27 cellular contexts compared by ENCODE assay signal in genomic region chr14:33551963-33552362, GRCh38.
DNase-seq lines count a peak whose midpoint lies in the region; ATAC-seq, FAIRE-seq and TF ChIP-seq lines count a peak whose summit lies in the region.
"Had no signal": no experiment of that assay in that cellular context is flagged by ENCODE, and none has a peak within 500 bp of the region (broad histone marks: within the 10 kb centered on the region; RNA-seq: fewer than 3 reads in every experiment).

No MANE protein-coding gene starts in this region.

- H3K4me1 Mint-ChIP-seq in H9 = peaks cover 17 to 22% of the 10 kb centered on the region in 2 experiments
- H3K4me1 Mint-ChIP-seq: activated naive CD4-positive, alpha-beta T cell treated with anti-CD3 and anti-CD28 coated beads, Interleukin-2, amount 50 U/mL, for 24 hours; T-helper 17 cell had no signal

- intact Hi-C loops in GM12878 (cut with micrococcal nuclease; ENCODE audit: unreplicated experiment) = no loop called here

- no peak overlapping the region for H3K18ac ChIP-seq in H9 (ENCODE audit: insufficient read length, low read depth, low read length)

- no peak overlapping the region for H4K91ac ChIP-seq in H9 (ENCODE audit: insufficient read length, low read depth, low read length)

- H3K27me3 ChIP-seq in H9 (ENCODE audit: insufficient read depth, low read length) (no peaks in the 10 kb centered on the region), GM12878 (replicated peaks in 1 of 2; ENCODE audit: control insufficient read depth in 2 of 2, insufficient read depth in 2 of 2, low read length in 1 of 2) (no peaks in the 10 kb centered on the region), GM23248 (replicated peaks; ENCODE audit: insufficient read depth) (no peaks in the 10 kb centered on the region)
- H3K27me3 ChIP-seq: Peyer's patch, SJSA1, stomach had no signal

- H3K4me2 ChIP-seq in H9 (ENCODE audit: insufficient read depth, insufficient read length, low read length) (no peak overlapping the region), GM12878 (ENCODE audit: control insufficient read depth, insufficient read depth) (no peak overlapping the region), GM23248 (ENCODE audit: unreplicated experiment) (no peak overlapping the region)

- DNase-seq in H9 = peak; percentile 28
- DNase-seq in NCI-H2029 (lab: John Stamatoyannopoulos, UW) = peak; percentile 77
- no peak for DNase-seq in GM12878 (ENCODE audit: low read depth, low spot score)
- peak; percentile 5 for DNase-seq in myocyte (ENCODE audit: low read depth)
- no peak for DNase-seq in GM23248
- DNase-seq in amygdala (lab: John Stamatoyannopoulos, UW) = no peak
- no peak for DNase-seq in SKM-1 (lab: John Stamatoyannopoulos, UW; ENCODE audit: unreplicated experiment)
- DNase-seq: activated CD4-positive, alpha-beta T cell treated with anti-CD3 and anti-CD28 coated beads for 48 hours; activated T-cell treated with anti-CD3 and anti-CD28 coated beads, Interleukin-2, amount 50 U/mL, for 72 hours; CD4-positive, alpha-beta T cell; DMS79; erythroblast; foreskin fibroblast; HFFc6; islet precursor cell; NCI-H1092; NCI-H2227 treated with DMSO at 0.1 percent for 48 hours; occipital lobe; Peyer's patch; stimulated activated CD4-positive, alpha-beta T cell treated with anti-CD3 and anti-CD28 coated beads, Interleukin-12 subunit alpha, Interleukin-12 subunit beta, amount 100 ng/mL, for 4 hours; stomach; T-helper 17 cell; trophoblast cell had no signal

- H3K4me3 ChIP-seq in GM12878 = no peak overlapping the region
- no peak overlapping the region for H3K4me3 ChIP-seq in GM23248
- H3K4me3 ChIP-seq: lung, Peyer's patch, SJSA1, stomach had no signal

- H2BK15ac ChIP-seq in H9 (ENCODE audit: low read depth, low read length) = no peak overlapping the region

- in situ Hi-C loops in GM12878 (cut with MboI) = no loop called here
- in situ Hi-C loops in GM23248 (cut with MboI) = no loop called here

- H3K27ac Mint-ChIP-seq in H9 = no peak overlapping the region; a peak in 1 of 7 replicates
- H3K27ac Mint-ChIP-seq: activated naive CD4-positive, alpha-beta T cell treated with anti-CD3 and anti-CD28 coated beads, Interleukin-2, amount 50 U/mL, for 24 hours; activated T-cell treated with anti-CD3 and anti-CD28 coated beads, Interleukin-2, amount 50 U/mL, for 72 hours; CD4-positive, alpha-beta T cell; HFFc6; T-helper 17 cell had no signal

- no peak overlapping the region for H3K14ac ChIP-seq in H9 (ENCODE audit: insufficient read depth, low read length)

- no peaks in the 10 kb centered on the region for H3K23me2 ChIP-seq in H9 (ENCODE audit: insufficient read length, low read depth, low read length, poor library complexity, severe bottlenecking)

- no peak overlapping the region for H3K9ac ChIP-seq in H9 (ENCODE audit: extremely low read depth, insufficient read length, low read length)
- H3K9ac ChIP-seq in GM12878 (ENCODE audit: control insufficient read depth, insufficient read depth, low read length) = no peak overlapping the region
- H3K9ac ChIP-seq in GM23248 = no peak overlapping the region

- H2AFZ ChIP-seq in H9 (ENCODE audit: low read length) (no peak overlapping the region), GM12878 (ENCODE audit: control insufficient read depth, low read depth, low read length) (no peak overlapping the region), GM23248 (no peak overlapping the region)

- H3K9me3 ChIP-seq in H9 (ENCODE audit: control insufficient read depth, low read depth, low read length) (no peaks in the 10 kb centered on the region), GM12878 (replicated peaks; ENCODE audit: control insufficient read depth, insufficient read depth, low read length) (no peaks in the 10 kb centered on the region), GM23248 (ENCODE audit: low read depth) (no peaks in the 10 kb centered on the region)
- H3K9me3 ChIP-seq: Peyer's patch, SJSA1, stomach had no signal

- no peaks in the 10 kb centered on the region for H4K20me1 ChIP-seq in H9 (ENCODE audit: control insufficient read depth, insufficient read depth, insufficient read length)
- H4K20me1 ChIP-seq in GM12878 (ENCODE audit: control insufficient read depth, insufficient read depth) = no peaks in the 10 kb centered on the region
- no peaks in the 10 kb centered on the region for H4K20me1 ChIP-seq in GM23248 (ENCODE audit: insufficient read depth)

- H2BK5ac ChIP-seq in H9 (ENCODE audit: insufficient read length, low read length) = no peak overlapping the region

- no peak overlapping the region for H2BK120ac ChIP-seq in H9 (ENCODE audit: low read depth, low read length, poor library complexity, severe bottlenecking)

- WGBS in H9 (ENCODE audit: extremely low coverage, insufficient read length, low lambda C conversion rate) = no CpG with 5 or more reads among the region's 3 CpGs
- WGBS in GM12878 (ENCODE audit: insufficient coverage, insufficient replicate concordance, low lambda C conversion rate, missing lambda C conversion rate) = 2% methylated on average over 3 of the region's 3 CpGs
- WGBS in GM23248 (ENCODE audit: low coverage in 1 of 2, low lambda C conversion rate in 2 of 2, missing lambda C conversion rate in 2 of 2), 2 experiments = 85 to 90% methylated on average over 3 of the region's 3 CpGs

- TF ChIP-seq CTCF in H9 (conservative IDR thresholded peaks at IDR 0.05) (no peak), GM12878 (IDR thresholded peaks at IDR 0.05 in 2 of 3, conservative IDR thresholded peaks at IDR 0.05 in 1 of 3; ENCODE audit: control insufficient read depth in 2 of 3, extremely low read depth in 1 of 3, insufficient read depth in 1 of 3, low read depth in 3 of 3, low read length in 3 of 3) (no peak)

- H3K36me3 Mint-ChIP-seq in H9 (ENCODE audit: insufficient read depth in 1 of 3, low read depth in 3 of 3) = no peaks in the 10 kb centered on the region
- H3K36me3 Mint-ChIP-seq: activated naive CD4-positive, alpha-beta T cell treated with anti-CD3 and anti-CD28 coated beads, Interleukin-2, amount 50 U/mL, for 24 hours had no signal

- peak in 1 of 2 experiments; percentile 19; a peak in 1 of 4 replicates for TF ChIP-seq EP300 in GM12878 (IDR thresholded peaks at IDR 0.05; ENCODE audit: borderline replicate concordance in 1 of 2, control insufficient read depth in 1 of 2, low read depth in 2 of 2, low read length in 2 of 2)

- SMC1A ChIA-PET in GM12878 (lab: Charles Lee; ENCODE audit: uncharacterized antibody, unreplicated experiment) = interaction anchor here (0.7 to 8.6 kb wide), 19 partner anchors 12 to 240 kb away, joined by 3 to 176 read pairs (median 6); no protein-coding TSS in a partner anchor

- no peak overlapping the region for H4K8ac ChIP-seq in H9 (replicated peaks; ENCODE audit: insufficient read length, low read depth, low read length)

- H3K79me1 ChIP-seq in H9 (ENCODE audit: insufficient read depth, low read depth, low read length, poor library complexity, severe bottlenecking) = no peaks in the 10 kb centered on the region

- peak; percentile 58 for ATAC-seq in GM12878
- no peak for ATAC-seq in GM21423 (IDR thresholded peaks at IDR 0.05; ENCODE audit: unreplicated experiment)
- ATAC-seq: activated T-cell treated with anti-CD3 and anti-CD28 coated beads, Interleukin-2, amount 50 U/mL, for 72 hours; T-helper 17 cell had no signal

- no peaks in the 10 kb centered on the region; the same call in 1 of the 2 replicates for H3F3A ChIP-seq in GM23248 (ENCODE audit: insufficient read depth)

- no peak overlapping the region for H3K23ac ChIP-seq in H9 (ENCODE audit: insufficient read length, low read depth, low read length)

- H3K56ac ChIP-seq in H9 (ENCODE audit: insufficient read length, low read depth, low read length) = no peak overlapping the region

- H2AK5ac ChIP-seq in H9 (ENCODE audit: insufficient read length, low read length) = no peak overlapping the region

- TF ChIP-seq POLR2A in GM12878 (IDR thresholded peaks at IDR 0.05; ENCODE audit: low read depth, low read length) = no peak

- no peak overlapping the region for H3T11ph ChIP-seq in H9 (ENCODE audit: low read length)

- H3K27ac ChIP-seq in H9 (ENCODE audit: insufficient read length, low read depth, low read length) = no peak overlapping the region
- H3K27ac ChIP-seq in GM12878 (ENCODE audit: control insufficient read depth, insufficient read depth) = no peak overlapping the region
- no peak overlapping the region for H3K27ac ChIP-seq in GM23248
- H3K27ac ChIP-seq: Peyer's patch, SJSA1, stomach had no signal

- RAD21 ChIA-PET in GM12878 (lab: Charles Lee; ENCODE audit: unreplicated experiment) = interaction anchor here (0.6 to 12.9 kb wide), 21 partner anchors 11 to 240 kb away, joined by 3 to 176 read pairs (median 4); no protein-coding TSS in a partner anchor

- 0 out of 2 replicates have a peak, but pooled peaks cover 2% of the 10 kb centered on the region for H3K4me1 ChIP-seq in H9 (ENCODE audit: insufficient read depth, low read length)
- H3K4me1 ChIP-seq in GM12878 (ENCODE audit: control insufficient read depth, insufficient read depth, low read length) = no peaks in the 10 kb centered on the region
- H3K4me1 ChIP-seq in GM23248 (ENCODE audit: insufficient read depth) = peaks cover 11% of the 10 kb centered on the region
- H3K4me1 ChIP-seq: Peyer's patch, SJSA1 had no signal

- TF ChIP-seq RAD21 in GM12878 (IDR thresholded peaks at IDR 0.05; ENCODE audit: insufficient read depth, low read depth, low read length) = no peak

- H3K9me3 Mint-ChIP-seq in H9 = no peaks in the 10 kb centered on the region
- H3K9me3 Mint-ChIP-seq: activated naive CD4-positive, alpha-beta T cell treated with anti-CD3 and anti-CD28 coated beads, Interleukin-2, amount 50 U/mL, for 24 hours; activated T-cell treated with anti-CD3 and anti-CD28 coated beads, Interleukin-2, amount 50 U/mL, for 72 hours; CD4-positive, alpha-beta T cell had no signal

- CTCF ChIA-PET in GM12878 (lab: Yijun Ruan, JAX) = interaction anchor here (0.9 to 5.1 kb wide), 3 partner anchors 12 to 23 kb away, joined by 3 to 50 read pairs (median 5); no protein-coding TSS in a partner anchor

- no peak overlapping the region for H3K4ac ChIP-seq in H9 (ENCODE audit: low read depth, low read length)

- POLR2A ChIA-PET in GM12878 (lab: Charles Lee) = interaction anchor here (1.1 to 7.9 kb wide), 7 partner anchors 8 to 42 kb away, joined by 3 to 81 read pairs (median 6); no protein-coding TSS in a partner anchor

- H3K9me2 ChIP-seq in GM23248 (ENCODE audit: insufficient read depth) = no peaks in the 10 kb centered on the region

- H3K36me3 ChIP-seq in GM12878 (ENCODE audit: control insufficient read depth in 2 of 2, insufficient read depth in 2 of 2, low read length in 1 of 2) (no peaks in the 10 kb centered on the region), GM23248 (ENCODE audit: low read depth) (no peaks in the 10 kb centered on the region)
- H3K36me3 ChIP-seq: Peyer's patch, SJSA1, stomach had no signal

- H4K5ac ChIP-seq in H9 (ENCODE audit: insufficient read length, low read depth, low read length) = no peak overlapping the region

- no peak overlapping the region for H3K4me3 Mint-ChIP-seq in H9
- H3K4me3 Mint-ChIP-seq: activated naive CD4-positive, alpha-beta T cell treated with anti-CD3 and anti-CD28 coated beads, Interleukin-2, amount 50 U/mL, for 24 hours; activated T-cell treated with anti-CD3 and anti-CD28 coated beads, Interleukin-2, amount 50 U/mL, for 72 hours; CD4-positive, alpha-beta T cell; HFFc6; T-helper 17 cell had no signal

- H3K27me3 Mint-ChIP-seq in H9 (ENCODE audit: low read depth) = 0 out of 2 replicates have a peak, but pooled peaks cover 2% of the 10 kb centered on the region
- H3K27me3 Mint-ChIP-seq: activated naive CD4-positive, alpha-beta T cell treated with anti-CD3 and anti-CD28 coated beads, Interleukin-2, amount 50 U/mL, for 24 hours; CD4-positive, alpha-beta T cell had no signal

- H3K79me2 ChIP-seq in H9 (ENCODE audit: insufficient read depth, low read length) (no peaks in the 10 kb centered on the region), GM12878 (ENCODE audit: control insufficient read depth, insufficient read depth, low read length) (no peaks in the 10 kb centered on the region), GM23248 (ENCODE audit: insufficient read depth) (no peaks in the 10 kb centered on the region)

- no TSS peak for BruUV-seq in GM12878 (replicated peaks; lab: Mats Ljungman, UMichigan)

- no peak overlapping the region for H2BK20ac ChIP-seq in H9 (ENCODE audit: low read depth, low read length, poor library complexity, severe bottlenecking)

- no peak for FAIRE-seq in GM12878 (lab: Jason Lieb, UNC)

- no peak overlapping the region for H2BK12ac ChIP-seq in H9 (ENCODE audit: insufficient read length, low read depth, low read length)

Comparison
In these comparisons a context has a peak if more than half of its experiments do, and no peak if none do; other contexts are left out.
1. DNase-seq: peak in H9 (single experiment), NCI-H2029 (single experiment) and myocyte (single experiment); none in GM12878 (single experiment), GM23248 (single experiment), amygdala (0 of 56) and SKM-1 (single experiment).